In the genomic region with DNA sequence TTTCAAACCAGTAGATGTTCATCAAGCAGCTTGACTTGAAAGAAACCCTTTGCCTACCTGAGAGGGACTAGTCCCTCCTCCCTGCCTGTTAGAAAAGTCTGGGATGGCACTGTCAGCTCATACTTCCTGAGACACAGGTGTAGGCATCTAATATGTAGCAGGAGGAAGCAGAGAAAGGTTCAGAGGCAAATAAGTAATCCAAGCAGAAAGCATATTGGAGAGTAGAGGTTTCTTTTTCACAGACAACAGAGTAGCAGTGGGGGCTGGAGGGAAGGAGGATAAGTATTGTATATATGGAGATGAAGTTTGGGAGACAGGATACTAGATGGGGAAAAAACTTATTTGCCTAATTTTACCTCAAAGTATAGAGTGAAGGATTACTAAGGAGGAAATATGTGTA, we compare ENCODE assay signal across 16 cellular contexts.
DNase-seq lines count a peak whose midpoint lies in the region; ATAC-seq and TF ChIP-seq lines count a peak whose summit lies in the region.
"Had no signal": no experiment of that assay in that cellular context is flagged by ENCODE, and none has a peak within 500 bp of the region (broad histone marks: within the 10 kb centered on the region; RNA-seq: fewer than 3 reads in every experiment).

No MANE protein-coding gene starts in this region.

- peaks cover 0 to 7% (median 6%) of the 10 kb centered on the region in 4 donors for H3K4me1 Mint-ChIP-seq in CD4-positive, CD25-positive, alpha-beta regulatory T cell
- H3K4me1 Mint-ChIP-seq: neural progenitor cell had no signal

- TF ChIP-seq CTCF in MM.1S (IDR thresholded peaks at IDR 0.05; ENCODE audit: low read length): no peak

- H3K9ac ChIP-seq in MM.1S (ENCODE audit: low read length): no peak overlapping the region
- H3K9ac ChIP-seq: neural progenitor cell, SK-N-SH had no signal

- no peak overlapping the region for H3K27ac ChIP-seq in CD4-positive, CD25-positive, alpha-beta regulatory T cell (ENCODE audit: insufficient read depth, low read length, poor library complexity, severe bottlenecking)
- H3K27ac ChIP-seq in MM.1S (ENCODE audit: low read length): peak overlapping the region; percentile 22; the same call in 1 of the 2 replicates
- H3K27ac ChIP-seq: C4-2B, neural progenitor cell had no signal

- no peak overlapping the region for H2AFZ ChIP-seq in MM.1S (ENCODE audit: low read length)
- H2AFZ ChIP-seq: neural progenitor cell had no signal

- no peak overlapping the region for H3K4me3 Mint-ChIP-seq in CD4-positive, CD25-positive, alpha-beta regulatory T cell
- H3K4me3 Mint-ChIP-seq: activated CD4-positive, alpha-beta T cell treated with anti-CD3 and anti-CD28 coated beads, Interleukin-2, amount 10 ng/mL, durations not matched to agents 24 days and 14 days; activated naive CD4-positive, alpha-beta T cell treated with anti-CD3 and anti-CD28 coated beads for 36 hours; neural progenitor cell had no signal

- peak overlapping the region; percentile 16; the same call in 1 of the 2 replicates for H3K4me2 ChIP-seq in MM.1S (ENCODE audit: low read depth, low read length)
- H3K4me2 ChIP-seq: neural progenitor cell, SK-N-SH had no signal

- intact Hi-C loops in left colon (cut with DNase I, micrococcal nuclease): loop anchor here (2.0 to 10.0 kb wide), 3 partner anchors 122 to 324 kb away; a partner anchor contains a TSS

- no peaks in the 10 kb centered on the region for H3K79me2 ChIP-seq in MM.1S (ENCODE audit: low read length)

- no peaks in the 10 kb centered on the region for H4K20me1 ChIP-seq in MM.1S (ENCODE audit: insufficient read depth, low read length)

- no peaks in the 10 kb centered on the region for H3K9me3 Mint-ChIP-seq in CD4-positive, CD25-positive, alpha-beta regulatory T cell
- H3K9me3 Mint-ChIP-seq: activated CD4-positive, alpha-beta T cell treated with anti-CD3 and anti-CD28 coated beads, Interleukin-2, amount 10 ng/mL, durations not matched to agents 24 days and 14 days; activated naive CD4-positive, alpha-beta T cell treated with anti-CD3 and anti-CD28 coated beads for 36 hours; neural progenitor cell had no signal

- no peaks in the 10 kb centered on the region for H3K9me2 ChIP-seq in MM.1S (replicated peaks; ENCODE audit: insufficient read depth, low read length)
- H3K9me2 ChIP-seq: SK-N-SH had no signal

- no peaks in the 10 kb centered on the region for H3K4me1 ChIP-seq in CD4-positive, CD25-positive, alpha-beta regulatory T cell (ENCODE audit: control insufficient read depth, insufficient read depth, low read length, poor library complexity, severe bottlenecking)
- H3K4me1 ChIP-seq in MM.1S (ENCODE audit: low read length): peaks cover 12% of the 10 kb centered on the region
- H3K4me1 ChIP-seq: neural progenitor cell had no signal

- DNase-seq in CD4-positive, CD25-positive, alpha-beta regulatory T cell: no peak
- DNase-seq in MM.1S: no peak
- DNase-seq in left colon: no peak
- DNase-seq in NCI-H146 treated with DMSO at 0.1 percent for 48 hours (lab: John Stamatoyannopoulos, UW; ENCODE audit: unreplicated experiment): no peak
- DNase-seq in NCI-H1092 treated with DMSO at 0.1 percent for 48 hours (lab: John Stamatoyannopoulos, UW): no peak
- no peak for DNase-seq in effector CD4-positive, alpha-beta T cell
- DNase-seq: activated CD4-positive, alpha-beta T cell treated with anti-CD3 and anti-CD28 coated beads, Interleukin-2, amount 10 ng/mL, durations not matched to agents 24 days and 14 days; activated naive CD4-positive, alpha-beta T cell treated with anti-CD3 and anti-CD28 coated beads for 36 hours; DND-41; spleen; stimulated activated CD8-positive, alpha-beta memory T cell treated with anti-CD3 and anti-CD28 coated beads, Interleukin-4, amount 100 ng/mL, for 48 hours had no signal

- H3K36me3 ChIP-seq in CD4-positive, CD25-positive, alpha-beta regulatory T cell (ENCODE audit: control insufficient read depth, insufficient read depth, low read length): no peaks in the 10 kb centered on the region
- no peaks in the 10 kb centered on the region for H3K36me3 ChIP-seq in MM.1S (replicated peaks; ENCODE audit: insufficient read depth, low read length)
- H3K36me3 ChIP-seq: neural progenitor cell had no signal

- 0 out of 2 replicates have a peak, but pooled peaks cover 4% of the 10 kb centered on the region for H3F3A ChIP-seq in MM.1S (ENCODE audit: insufficient read depth, low read length)

- ATAC-seq in CD4-positive, CD25-positive, alpha-beta regulatory T cell (ENCODE audit: low read depth in 2 of 2): no peak
- ATAC-seq in GM19438 (IDR thresholded peaks at IDR 0.05; ENCODE audit: low read depth, unreplicated experiment) (peak; percentile 54), left colon (peak; percentile 19), HG03045 (IDR thresholded peaks at IDR 0.05; ENCODE audit: unreplicated experiment) (no peak)

- no peaks in the 10 kb centered on the region for H3K27me3 ChIP-seq in CD4-positive, CD25-positive, alpha-beta regulatory T cell (ENCODE audit: control insufficient read depth, insufficient read depth, low read length)
- no peaks in the 10 kb centered on the region for H3K27me3 ChIP-seq in MM.1S (replicated peaks; ENCODE audit: insufficient read depth, low read length)
- H3K27me3 ChIP-seq: neural progenitor cell, spleen had no signal

- H3K36me3 Mint-ChIP-seq in CD4-positive, CD25-positive, alpha-beta regulatory T cell: no peaks in the 10 kb centered on the region
- H3K36me3 Mint-ChIP-seq: neural progenitor cell had no signal

- peak overlapping the region; percentile 27 to 89 (median 72) for H3K27ac Mint-ChIP-seq in CD4-positive, CD25-positive, alpha-beta regulatory T cell
- H3K27ac Mint-ChIP-seq: activated CD4-positive, alpha-beta T cell treated with anti-CD3 and anti-CD28 coated beads, Interleukin-2, amount 10 ng/mL, durations not matched to agents 24 days and 14 days; activated naive CD4-positive, alpha-beta T cell treated with anti-CD3 and anti-CD28 coated beads for 36 hours; neural progenitor cell had no signal

- no peak overlapping the region for H3K4me3 ChIP-seq in CD4-positive, CD25-positive, alpha-beta regulatory T cell (ENCODE audit: low read depth, low read length)
- no peak overlapping the region for H3K4me3 ChIP-seq in MM.1S (ENCODE audit: low read length)
- H3K4me3 ChIP-seq: neural progenitor cell, spleen had no signal

- no peaks in the 10 kb centered on the region for H3K9me3 ChIP-seq in CD4-positive, CD25-positive, alpha-beta regulatory T cell (ENCODE audit: control insufficient read depth in 2 of 2, low read length in 2 of 2)
- H3K9me3 ChIP-seq in MM.1S (replicated peaks; ENCODE audit: insufficient read depth, low read length): no peaks in the 10 kb centered on the region
- H3K9me3 ChIP-seq: SK-N-SH, spleen had no signal

- no peaks in the 10 kb centered on the region for H3K27me3 Mint-ChIP-seq in CD4-positive, CD25-positive, alpha-beta regulatory T cell
- H3K27me3 Mint-ChIP-seq: activated CD4-positive, alpha-beta T cell treated with anti-CD3 and anti-CD28 coated beads, Interleukin-2, amount 10 ng/mL, durations not matched to agents 24 days and 14 days had no signal

Comparison
In these comparisons a context has a peak if more than half of its experiments do, and no peak if none do; other contexts are left out.
1. ATAC-seq: peak in GM19438 (single experiment) and left colon (single experiment); none in CD4-positive, CD25-positive, alpha-beta regulatory T cell (0 of 2) and HG03045 (single experiment).